In genomic region chr14:31880935-31881334, GRCh38 we compare ENCODE assay signal across 13 cellular contexts.
DNase-seq lines count a peak whose midpoint lies in the region; ATAC-seq and TF ChIP-seq lines count a peak whose summit lies in the region.
"Had no signal": no experiment of that assay in that cellular context is flagged by ENCODE, and none has a peak within 500 bp of the region (broad histone marks: within the 10 kb centered on the region; RNA-seq: fewer than 3 reads in every experiment).

No MANE protein-coding gene starts in this region.

- CTCF ChIA-PET in CD4-positive, alpha-beta memory T cell (lab: Charles Lee; ENCODE audit: partially characterized antibody) = no interaction called here

- intact Hi-C loops in activated T-helper 2 cell treated with anti-CD3 and anti-CD28 coated beads, Interferon-gamma antibody, Interleukin-2, Interleukin-4, amounts not matched to agents 10 μg/mL and 5 μg/mL and 100 μg/mL, durations not matched to agents 14 hours and 24 hours and 36 hours (cut with micrococcal nuclease) = no loop called here
- intact Hi-C loops in left colon (cut with DNase I, micrococcal nuclease) = no loop called here
- intact Hi-C loops in CD4-positive, alpha-beta memory T cell (cut with micrococcal nuclease) = no loop called here

- H3K9me3 Mint-ChIP-seq in stimulated activated naive CD8-positive, alpha-beta T cell treated with anti-CD3 and anti-CD28 coated beads, Interleukin-15, amount 100 ng/mL, for 72 hours = no peaks in the 10 kb centered on the region
- no peaks in the 10 kb centered on the region for H3K9me3 Mint-ChIP-seq in activated T-helper 17 cell treated with anti-CD3 and anti-CD28 coated beads, Interleukin-2, amount 50 U/mL, for 72 hours
- H3K9me3 Mint-ChIP-seq in activated T-helper 2 cell treated with anti-CD3 and anti-CD28 coated beads, Interferon-gamma antibody, Interleukin-2, Interleukin-4, amounts not matched to agents 10 μg/mL and 5 μg/mL and 100 μg/mL, durations not matched to agents 14 hours and 24 hours and 36 hours = no peaks in the 10 kb centered on the region
- peaks cover 0 to 1% (median 0%) of the 10 kb centered on the region in 8 donors for H3K9me3 Mint-ChIP-seq in CD4-positive, alpha-beta memory T cell

- no peaks in the 10 kb centered on the region for H3K36me3 Mint-ChIP-seq in activated T-helper 17 cell treated with anti-CD3 and anti-CD28 coated beads, Interleukin-2, amount 50 U/mL, for 72 hours (ENCODE audit: low read depth)
- H3K36me3 Mint-ChIP-seq in activated T-helper 2 cell treated with anti-CD3 and anti-CD28 coated beads, Interferon-gamma antibody, Interleukin-2, Interleukin-4, amounts not matched to agents 10 μg/mL and 5 μg/mL and 100 μg/mL, durations not matched to agents 14 hours and 24 hours and 36 hours (ENCODE audit: low read depth) = no peaks in the 10 kb centered on the region
- H3K36me3 Mint-ChIP-seq in CD4-positive, alpha-beta memory T cell = no peaks in the 10 kb centered on the region

- H3K27ac ChIP-seq in hepatocyte = peak overlapping the region; percentile 32
- no peak overlapping the region for H3K27ac ChIP-seq in CD4-positive, alpha-beta memory T cell (ENCODE audit: low read depth, low read length)

- H2AFZ ChIP-seq in hepatocyte = no peak overlapping the region

- H3K4me3 ChIP-seq in hepatocyte = no peak overlapping the region
- H3K4me3 ChIP-seq in CD4-positive, alpha-beta memory T cell (ENCODE audit: low read length in 2 of 2) = no peak overlapping the region

- H3K4me1 ChIP-seq in hepatocyte (ENCODE audit: insufficient read depth) = no peaks in the 10 kb centered on the region
- H3K4me1 ChIP-seq in CD4-positive, alpha-beta memory T cell (ENCODE audit: insufficient read depth, low read length) = no peaks in the 10 kb centered on the region
- H3K4me1 ChIP-seq: BE2C had no signal

- 62% methylated on average over 4 of the region's 4 CpGs for WGBS in hepatocyte (ENCODE audit: low lambda C conversion rate, missing lambda C conversion rate)

- H3K9me2 ChIP-seq in hepatocyte (replicated peaks; ENCODE audit: insufficient read depth) = no peaks in the 10 kb centered on the region

- H3K4me1 Mint-ChIP-seq in stimulated activated naive CD8-positive, alpha-beta T cell treated with anti-CD3 and anti-CD28 coated beads, Interleukin-15, amount 100 ng/mL, for 72 hours = no peaks in the 10 kb centered on the region
- H3K4me1 Mint-ChIP-seq in activated T-helper 17 cell treated with anti-CD3 and anti-CD28 coated beads, Interleukin-2, amount 50 U/mL, for 72 hours = no peaks in the 10 kb centered on the region
- no peaks in the 10 kb centered on the region for H3K4me1 Mint-ChIP-seq in activated T-helper 2 cell treated with anti-CD3 and anti-CD28 coated beads, Interferon-gamma antibody, Interleukin-2, Interleukin-4, amounts not matched to agents 10 μg/mL and 5 μg/mL and 100 μg/mL, durations not matched to agents 14 hours and 24 hours and 36 hours (ENCODE audit: low read depth)
- H3K4me1 Mint-ChIP-seq in CD4-positive, alpha-beta memory T cell = peaks cover 0 to 4% (median 0%) of the 10 kb centered on the region in 4 donors

- ATAC-seq in stimulated activated naive CD8-positive, alpha-beta T cell treated with anti-CD3 and anti-CD28 coated beads, Interleukin-15, Interleukin-2, amounts not matched to agents 100 U/mL and 50 U/mL, for 24 hours = peak; percentile 32
- no peak for ATAC-seq in stimulated activated naive CD8-positive, alpha-beta T cell treated with anti-CD3 and anti-CD28 coated beads, Interleukin-15, amount 100 ng/mL, for 72 hours
- ATAC-seq in activated T-helper 17 cell treated with anti-CD3 and anti-CD28 coated beads, Interleukin-2, amount 50 U/mL, for 72 hours (replicated peaks) = peak; percentile 28
- ATAC-seq in left colon (no peak), HG02642 (IDR thresholded peaks at IDR 0.05; ENCODE audit: poor library complexity, unreplicated experiment) (no peak)
- ATAC-seq: left lobe of liver had no signal

- H3K4me2 ChIP-seq in hepatocyte = no peak overlapping the region

- no peak overlapping the region for H3K27ac Mint-ChIP-seq in stimulated activated naive CD8-positive, alpha-beta T cell treated with anti-CD3 and anti-CD28 coated beads, Interleukin-15, amount 100 ng/mL, for 72 hours
- H3K27ac Mint-ChIP-seq in activated T-helper 17 cell treated with anti-CD3 and anti-CD28 coated beads, Interleukin-2, amount 50 U/mL, for 72 hours = no peak overlapping the region
- H3K27ac Mint-ChIP-seq in activated T-helper 2 cell treated with anti-CD3 and anti-CD28 coated beads, Interferon-gamma antibody, Interleukin-2, Interleukin-4, amounts not matched to agents 10 μg/mL and 5 μg/mL and 100 μg/mL, durations not matched to agents 14 hours and 24 hours and 36 hours = no peak overlapping the region
- H3K27ac Mint-ChIP-seq in CD4-positive, alpha-beta memory T cell = no peak overlapping the region
- H3K27ac Mint-ChIP-seq: activated B cell treated with CpG ODN at 0.5 μM for 24 hours had no signal

- no peaks in the 10 kb centered on the region for H3K36me3 ChIP-seq in hepatocyte (replicated peaks; ENCODE audit: insufficient read depth, low read depth)
- H3K36me3 ChIP-seq in CD4-positive, alpha-beta memory T cell (ENCODE audit: insufficient read depth, low read length) = no peaks in the 10 kb centered on the region
- H3K36me3 ChIP-seq: BE2C had no signal

- POLR2A ChIA-PET in CD4-positive, alpha-beta memory T cell (lab: Charles Lee; ENCODE audit: partially characterized antibody) = no interaction called here

- no peaks in the 10 kb centered on the region for H3K27me3 ChIP-seq in hepatocyte
- no peaks in the 10 kb centered on the region for H3K27me3 ChIP-seq in CD4-positive, alpha-beta memory T cell (ENCODE audit: insufficient read depth, low read length)

- TF ChIP-seq CTCF in hepatocyte (IDR thresholded peaks at IDR 0.05; ENCODE audit: poor library complexity) = no peak

- H3K9me3 ChIP-seq in hepatocyte (ENCODE audit: low read depth) = no peaks in the 10 kb centered on the region
- H3K9me3 ChIP-seq in CD4-positive, alpha-beta memory T cell (ENCODE audit: control insufficient read depth in 1 of 2, low read length in 2 of 2) = no peaks in the 10 kb centered on the region
- H3K9me3 ChIP-seq: BE2C had no signal

- DNase-seq in stimulated activated naive CD8-positive, alpha-beta T cell treated with anti-CD3 and anti-CD28 coated beads, Interleukin-15, Interleukin-2, amounts not matched to agents 100 U/mL and 50 U/mL, for 24 hours = no peak
- DNase-seq in stimulated activated naive CD8-positive, alpha-beta T cell treated with anti-CD3 and anti-CD28 coated beads, Interleukin-15, amount 100 ng/mL, for 72 hours = no peak
- DNase-seq in hepatocyte (ENCODE audit: low spot score) (peak; percentile 47), left colon (no peak)
- DNase-seq in activated T-helper 2 cell treated with anti-CD3 and anti-CD28 coated beads, Interferon-gamma antibody, Interleukin-2, Interleukin-4, amounts not matched to agents 10 μg/mL and 5 μg/mL and 100 μg/mL, durations not matched to agents 14 hours and 24 hours and 36 hours (ENCODE audit: low spot score) = no peak
- no peak for DNase-seq in CD4-positive, alpha-beta memory T cell
- DNase-seq: activated B cell treated with CpG ODN at 0.5 μM for 24 hours, activated gamma-delta T cell treated with Interleukin-2 at 50 U/mL for 16 hours, BE2C, NCI-H1105 treated with DMSO at 0.1 percent for 48 hours had no signal

- no peaks in the 10 kb centered on the region for H3K79me2 ChIP-seq in hepatocyte

- no peak overlapping the region for H3K4me3 Mint-ChIP-seq in stimulated activated naive CD8-positive, alpha-beta T cell treated with anti-CD3 and anti-CD28 coated beads, Interleukin-15, amount 100 ng/mL, for 72 hours
- no peak overlapping the region for H3K4me3 Mint-ChIP-seq in activated T-helper 17 cell treated with anti-CD3 and anti-CD28 coated beads, Interleukin-2, amount 50 U/mL, for 72 hours
- H3K4me3 Mint-ChIP-seq in activated T-helper 2 cell treated with anti-CD3 and anti-CD28 coated beads, Interferon-gamma antibody, Interleukin-2, Interleukin-4, amounts not matched to agents 10 μg/mL and 5 μg/mL and 100 μg/mL, durations not matched to agents 14 hours and 24 hours and 36 hours (ENCODE audit: low read depth) = no peak overlapping the region
- H3K4me3 Mint-ChIP-seq in CD4-positive, alpha-beta memory T cell = no peak overlapping the region
- H3K4me3 Mint-ChIP-seq: activated B cell treated with CpG ODN at 0.5 μM for 24 hours had no signal

- no peaks in the 10 kb centered on the region for H3K27me3 Mint-ChIP-seq in stimulated activated naive CD8-positive, alpha-beta T cell treated with anti-CD3 and anti-CD28 coated beads, Interleukin-15, amount 100 ng/mL, for 72 hours
- H3K27me3 Mint-ChIP-seq in activated T-helper 17 cell treated with anti-CD3 and anti-CD28 coated beads, Interleukin-2, amount 50 U/mL, for 72 hours = no peaks in the 10 kb centered on the region
- H3K27me3 Mint-ChIP-seq in activated T-helper 2 cell treated with anti-CD3 and anti-CD28 coated beads, Interferon-gamma antibody, Interleukin-2, Interleukin-4, amounts not matched to agents 10 μg/mL and 5 μg/mL and 100 μg/mL, durations not matched to agents 14 hours and 24 hours and 36 hours (ENCODE audit: low read depth) = peaks cover 11% of the 10 kb centered on the region
- H3K27me3 Mint-ChIP-seq in CD4-positive, alpha-beta memory T cell = peaks cover 0 to 4% of the 10 kb centered on the region in 2 donors

- H4K20me1 ChIP-seq in hepatocyte (ENCODE audit: insufficient read depth, poor library complexity, severe bottlenecking) = no peaks in the 10 kb centered on the region

Comparison
In these comparisons a context has a peak if more than half of its experiments do, and no peak if none do; other contexts are left out.
1. ATAC-seq: peak in stimulated activated naive CD8-positive, alpha-beta T cell treated with anti-CD3 and anti-CD28 coated beads, Interleukin-15, Interleukin-2, amounts not matched to agents 100 U/mL and 50 U/mL, for 24 hours (single experiment) and activated T-helper 17 cell treated with anti-CD3 and anti-CD28 coated beads, Interleukin-2, amount 50 U/mL, for 72 hours (single experiment); none in stimulated activated naive CD8-positive, alpha-beta T cell treated with anti-CD3 and anti-CD28 coated beads, Interleukin-15, amount 100 ng/mL, for 72 hours (single experiment), left colon (single experiment) and HG02642 (single experiment).